ENCODE assay signal across 10 cellular contexts in genomic region chr2:23745726-23746105, GRCh38.
A peak's percentile ranks its signal among the peaks of the same experiment; 100 is the strongest.
DNase-seq lines count a peak whose midpoint lies in the region; ATAC-seq, FAIRE-seq and TF ChIP-seq lines count a peak whose summit lies in the region.
"Had no signal": no experiment of that assay in that cellular context is flagged by ENCODE, and none has a peak within 500 bp of the region (broad histone marks: within the 10 kb centered on the region; RNA-seq: fewer than 3 reads in every experiment).

No MANE protein-coding gene starts in this region.

- no peak overlapping the region for H3K4me2 ChIP-seq in smooth muscle cell

- H3K4me3 ChIP-seq in skeletal muscle cell (ENCODE audit: low read depth, low read length) (no peak overlapping the region), smooth muscle cell (no peak overlapping the region)

- H3K27ac ChIP-seq in epithelial cell of prostate: no peak overlapping the region
- no peak overlapping the region for H3K27ac ChIP-seq in smooth muscle cell (ENCODE audit: low read depth)

- DNase-seq in HTR-8/SVneo (ENCODE audit: insufficient read length, low spot score): no peak
- peak; percentile 12 for DNase-seq in epithelial cell of prostate (ENCODE audit: low read depth, low spot score)
- peak; percentile 67 for DNase-seq in skeletal muscle cell (ENCODE audit: low read depth)
- DNase-seq in activated T-cell treated with anti-CD3 and anti-CD28 coated beads, Interleukin-2, amount 50 U/mL, for 1 hour: no peak
- DNase-seq in smooth muscle cell (lab: John Stamatoyannopoulos, UW; ENCODE audit: unreplicated experiment): no peak
- DNase-seq in NCI-H2107 (lab: John Stamatoyannopoulos, UW): no peak
- DNase-seq: activated T-cell treated with anti-CD3 and anti-CD28 coated beads, Interleukin-2, amount 50 U/mL, for 72 hours; NCI-H2081 had no signal

- no peak overlapping the region for H2AFZ ChIP-seq in smooth muscle cell (ENCODE audit: low read depth)

- no peaks in the 10 kb centered on the region for H3K79me2 ChIP-seq in smooth muscle cell (ENCODE audit: low read depth)

- H3K4me1 ChIP-seq in smooth muscle cell (ENCODE audit: low read depth): no peaks in the 10 kb centered on the region

- H4K20me1 ChIP-seq in smooth muscle cell (ENCODE audit: low read depth): no peaks in the 10 kb centered on the region

- ATAC-seq in GM19023 (IDR thresholded peaks at IDR 0.05; ENCODE audit: unreplicated experiment) (peak; percentile 83), HG03095 (IDR thresholded peaks at IDR 0.05; ENCODE audit: unreplicated experiment) (no peak)
- ATAC-seq: activated T-cell treated with anti-CD3 and anti-CD28 coated beads, Interleukin-2, amount 50 U/mL, for 72 hours had no signal

- no peaks in the 10 kb centered on the region for H3K9me3 ChIP-seq in smooth muscle cell (replicated peaks; ENCODE audit: low read depth)

- no peak for TF ChIP-seq CTCF in smooth muscle cell (IDR thresholded peaks at IDR 0.05; ENCODE audit: borderline replicate concordance, insufficient read depth, poor library complexity, severe bottlenecking)

- H3K36me3 ChIP-seq in smooth muscle cell (ENCODE audit: low read depth): no peaks in the 10 kb centered on the region

- H3K9ac ChIP-seq in smooth muscle cell (ENCODE audit: low read depth): no peak overlapping the region

- no peaks in the 10 kb centered on the region for H3F3A ChIP-seq in smooth muscle cell (ENCODE audit: low read depth)

- FAIRE-seq in HTR-8/SVneo (lab: Jason Lieb, UNC): peak; percentile 80

- H3K27me3 ChIP-seq in smooth muscle cell (ENCODE audit: low read depth): no peaks in the 10 kb centered on the region

Comparison
In these comparisons a context has a peak if more than half of its experiments do, and no peak if none do; other contexts are left out.
1. DNase-seq: peak in epithelial cell of prostate (single experiment) and skeletal muscle cell (single experiment); none in HTR-8/SVneo (single experiment), activated T-cell treated with anti-CD3 and anti-CD28 coated beads, Interleukin-2, amount 50 U/mL, for 1 hour (single experiment), smooth muscle cell (single experiment) and NCI-H2107 (single experiment).